14 cellular contexts compared by ENCODE assay signal in genomic region chr11:44885065-44885777, GRCh38.
DNase-seq lines count a peak whose midpoint lies in the region; ATAC-seq and TF ChIP-seq lines count a peak whose summit lies in the region.
"Had no signal": no experiment of that assay in that cellular context is flagged by ENCODE, and none has a peak within 500 bp of the region (broad histone marks: within the 10 kb centered on the region; RNA-seq: fewer than 3 reads in every experiment).

No MANE protein-coding gene starts in this region.

- H3K27me3 ChIP-seq in left ventricle myocardium inferior (ENCODE audit: low read depth) (no peaks in the 10 kb centered on the region), neuronal stem cell (ENCODE audit: control insufficient read depth in 3 of 3, insufficient read depth in 3 of 3, low read depth in 1 of 3, low read length in 3 of 3) (no peaks in the 10 kb centered on the region)

- ATAC-seq in Right ventricle myocardium inferior = no peak
- ATAC-seq in GM21529 (IDR thresholded peaks at IDR 0.05; ENCODE audit: unreplicated experiment) = no peak

- peaks cover 58% of the 10 kb centered on the region for H3K27me3 Mint-ChIP-seq in Calu3 (ENCODE audit: unreplicated experiment)

- no peaks in the 10 kb centered on the region for H3K36me3 Mint-ChIP-seq in Calu3 (ENCODE audit: insufficient read depth, unreplicated experiment)

- no CpG with 5 or more reads among the region's 11 CpGs for WGBS in neuronal stem cell (ENCODE audit: extremely low coverage in 2 of 2, insufficient read length in 2 of 2, insufficient replicate concordance in 1 of 2), 2 donors

- CTCF ChIA-PET in Calu3 (lab: Charles Lee) = interaction anchor here (1.9 kb wide), 1 partner anchor 20 kb away, joined by 5 read pairs; no protein-coding TSS in a partner anchor

- no peak overlapping the region for H3K4me3 ChIP-seq in left ventricle myocardium inferior
- H3K4me3 ChIP-seq in neuronal stem cell (ENCODE audit: low read length in 2 of 2) = no peak overlapping the region
- H3K4me3 ChIP-seq: BLaER1 had no signal

- H3K79me1 ChIP-seq in neuronal stem cell (ENCODE audit: low read depth, low read length) = peaks cover 6% of the 10 kb centered on the region

- H3K4me3 Mint-ChIP-seq in Calu3 (ENCODE audit: low read depth, unreplicated experiment) = no peak overlapping the region

- H3K4me1 ChIP-seq in left ventricle myocardium inferior (peaks cover 49% of the 10 kb centered on the region), neuronal stem cell (ENCODE audit: control insufficient read depth in 2 of 2, insufficient read depth in 1 of 2, low read depth in 1 of 2, low read length in 2 of 2) (peaks cover 37 to 39% of the 10 kb centered on the region in 2 donors)
- H3K4me1 ChIP-seq: BLaER1 had no signal

- no peak overlapping the region for H4K8ac ChIP-seq in neuronal stem cell (ENCODE audit: low read depth, low read length)

- intact Hi-C loops in Right ventricle myocardium inferior (cut with DNase I) = no loop called here
- intact Hi-C loops in left ventricle myocardium inferior (cut with micrococcal nuclease) = no loop called here
- intact Hi-C loops in Calu3 (cut with micrococcal nuclease; ENCODE audit: unreplicated experiment) = no loop called here

- no peak overlapping the region for H2BK120ac ChIP-seq in neuronal stem cell (ENCODE audit: low read depth, low read length)

- no peaks in the 10 kb centered on the region for H3K9me3 ChIP-seq in left ventricle myocardium inferior (replicated peaks)
- H3K9me3 ChIP-seq in neuronal stem cell (replicated peaks in 1 of 2; ENCODE audit: control insufficient read depth in 2 of 2, insufficient read depth in 1 of 2, low read depth in 1 of 2, low read length in 2 of 2) = no peaks in the 10 kb centered on the region
- H3K9me3 ChIP-seq: BLaER1 had no signal

- H2BK12ac ChIP-seq in neuronal stem cell (ENCODE audit: low read length) = no peak overlapping the region

- peak overlapping the region; percentile 4 for H2AFZ ChIP-seq in neuronal stem cell (ENCODE audit: low read length)

- peak; percentile 2 for DNase-seq in Right ventricle myocardium inferior (ENCODE audit: missing footprints)
- no peak for DNase-seq in left ventricle myocardium inferior
- peak; percentile 92 for DNase-seq in left kidney (ENCODE audit: low read depth, low spot score)
- DNase-seq in neuronal stem cell (ENCODE audit: low spot score) = no peak
- DNase-seq in NCI-H1694 treated with DMSO at 0.1 percent for 48 hours (lab: John Stamatoyannopoulos, UW) = no peak
- DNase-seq in Calu3 = no peak
- no peak for DNase-seq in ecto neural progenitor cell (ENCODE audit: low spot score)
- DNase-seq: 8988T, DMS 273 treated with DMSO at 0.1 percent for 48 hours, NCI-H1417, NCI-H2029, NCI-H2171 treated with DMSO at 0.1 percent for 48 hours had no signal

- no peak overlapping the region for H3K23ac ChIP-seq in neuronal stem cell (ENCODE audit: low read depth, low read length, poor library complexity)

- no peaks in the 10 kb centered on the region for H3K9me3 Mint-ChIP-seq in Calu3 (ENCODE audit: low read depth, unreplicated experiment)

- H3K4me2 ChIP-seq in neuronal stem cell (ENCODE audit: insufficient read depth, low read length, poor library complexity, severe bottlenecking) = no peak overlapping the region
- H3K4me2 ChIP-seq: BLaER1 had no signal

- H2BK5ac ChIP-seq in neuronal stem cell (ENCODE audit: low read length) = no peak overlapping the region

- H3K14ac ChIP-seq in neuronal stem cell (ENCODE audit: low read length) = no peak overlapping the region

- peak overlapping the region; percentile 12 for H2AK5ac ChIP-seq in neuronal stem cell (ENCODE audit: low read depth, low read length)

- no peak overlapping the region for H2BK15ac ChIP-seq in neuronal stem cell (ENCODE audit: low read length)

- H3K18ac ChIP-seq in neuronal stem cell (ENCODE audit: low read length) = no peak overlapping the region

- H3K9ac ChIP-seq in neuronal stem cell (ENCODE audit: low read depth, low read length, poor library complexity) = no peak overlapping the region
- H3K9ac ChIP-seq: BLaER1 had no signal

- BruUV-seq in Calu3 (replicated peaks; lab: Mats Ljungman, UMichigan) = no TSS peak

- no peak overlapping the region for H3K4ac ChIP-seq in neuronal stem cell (ENCODE audit: low read length)

- no peak overlapping the region for H3K27ac Mint-ChIP-seq in Calu3 (ENCODE audit: unreplicated experiment)

- H3K4me1 Mint-ChIP-seq in Calu3 (ENCODE audit: low read depth, unreplicated experiment) = peaks cover 23% of the 10 kb centered on the region

- TF ChIP-seq CTCF in left ventricle myocardium inferior (IDR thresholded peaks at IDR 0.05; ENCODE audit: borderline replicate concordance) (no peak), Calu3 (IDR thresholded peaks at IDR 0.05; ENCODE audit: unreplicated experiment) (no peak)

- H3K36me3 ChIP-seq in left ventricle myocardium inferior = no peaks in the 10 kb centered on the region
- H3K36me3 ChIP-seq in neuronal stem cell (replicated peaks in 1 of 2; ENCODE audit: control insufficient read depth in 2 of 2, insufficient read depth in 2 of 2, low read length in 2 of 2) = peaks cover 0 to 10% of the 10 kb centered on the region in 2 donors
- H3K36me3 ChIP-seq: BLaER1 had no signal

- no peak overlapping the region for H3K27ac ChIP-seq in left ventricle myocardium inferior (replicated peaks)
- H3K27ac ChIP-seq in neuronal stem cell (replicated peaks; ENCODE audit: low read length) = peak overlapping the region; percentile 0
- H3K27ac ChIP-seq: BLaER1 had no signal

- no peak overlapping the region for H4K91ac ChIP-seq in neuronal stem cell (ENCODE audit: low read depth, low read length, poor library complexity)

Comparison
In these comparisons a context has a peak if more than half of its experiments do, and no peak if none do; other contexts are left out.
1. DNase-seq: peak in Right ventricle myocardium inferior (single experiment) and left kidney (single experiment); none in left ventricle myocardium inferior (single experiment), neuronal stem cell (single experiment), NCI-H1694 treated with DMSO at 0.1 percent for 48 hours (single experiment), Calu3 (single experiment) and ecto neural progenitor cell (single experiment).